In the genomic region with DNA sequence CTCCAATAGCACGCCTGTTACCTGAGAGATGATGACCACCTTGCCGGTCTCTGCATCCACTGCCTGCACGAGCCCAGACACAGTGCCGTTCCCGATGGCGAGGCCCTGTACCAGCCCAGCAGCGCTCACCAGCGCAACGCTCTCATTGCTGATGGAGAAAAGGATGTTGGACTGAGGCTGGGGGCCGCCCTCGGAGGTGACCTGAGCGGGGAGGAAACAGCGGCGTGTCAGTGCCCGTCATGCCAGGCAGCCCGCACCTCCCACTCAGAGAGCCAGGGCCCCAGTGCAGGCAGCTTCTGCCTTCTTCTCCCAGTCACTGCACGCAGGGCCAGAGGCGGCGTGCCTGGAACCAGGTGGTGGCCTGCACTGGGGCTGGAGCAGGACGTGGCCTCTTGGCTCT, we compare ENCODE assay signal across 14 cellular contexts.
DNase-seq lines count a peak whose midpoint lies in the region; ATAC-seq, FAIRE-seq and TF ChIP-seq lines count a peak whose summit lies in the region.
"Had no signal": no experiment of that assay in that cellular context is flagged by ENCODE, and none has a peak within 500 bp of the region (broad histone marks: within the 10 kb centered on the region; RNA-seq: fewer than 3 reads in every experiment).

No MANE protein-coding gene starts in this region.

- no peak for DNase-seq in HepG2 (ENCODE audit: low spot score)
- DNase-seq in right lobe of liver: no peak
- no peak for DNase-seq in astrocyte (ENCODE audit: low read depth)
- DNase-seq in neuronal stem cell (ENCODE audit: low spot score): no peak
- DNase-seq in NCI-H1417 (lab: John Stamatoyannopoulos, UW): no peak
- no peak for DNase-seq in NCI-H1436 treated with DMSO at 0.1 percent for 48 hours (lab: John Stamatoyannopoulos, UW)
- DNase-seq in caudate nucleus (lab: John Stamatoyannopoulos, UW): no peak
- DNase-seq: BE2C; Caco-2; CD8-positive, alpha-beta memory T cell; IMR-90 had no signal

- H3K27ac Mint-ChIP-seq in astrocyte (ENCODE audit: unreplicated experiment): no peak overlapping the region

- FAIRE-seq in HepG2 (lab: Jason Lieb, UNC) (no peak), astrocyte (lab: Jason Lieb, UNC) (no peak)
- FAIRE-seq: A204.1, H54 had no signal

- no peak for TF ChIP-seq EP300 in HepG2 (IDR thresholded peaks at IDR 0.05; ENCODE audit: low read depth in 2 of 2, low read length in 2 of 2)
- TF ChIP-seq EP300 in HepG2 (CRISPR knock-in tag; IDR thresholded peaks at IDR 0.05; ENCODE audit: borderline replicate concordance): no peak

- H3K27me3 ChIP-seq in HepG2 (ENCODE audit: control insufficient read depth in 1 of 2, insufficient read depth in 2 of 2, low read length in 2 of 2) (no peaks in the 10 kb centered on the region), right lobe of liver (no peaks in the 10 kb centered on the region), astrocyte (ENCODE audit: insufficient read depth, low read length) (no peaks in the 10 kb centered on the region), neuronal stem cell (ENCODE audit: control insufficient read depth in 3 of 3, insufficient read depth in 3 of 3, low read depth in 1 of 3, low read length in 3 of 3) (no peaks in the 10 kb centered on the region)
- H3K27me3 ChIP-seq: BE2C had no signal

- H3K4me1 ChIP-seq in HepG2 (ENCODE audit: insufficient read depth, low read length): no peaks in the 10 kb centered on the region
- H3K4me1 ChIP-seq in right lobe of liver: no peaks in the 10 kb centered on the region
- H3K4me1 ChIP-seq in astrocyte (ENCODE audit: insufficient read depth, low read length): no peaks in the 10 kb centered on the region
- H3K4me1 ChIP-seq in neuronal stem cell (ENCODE audit: control insufficient read depth in 2 of 2, insufficient read depth in 1 of 2, low read depth in 1 of 2, low read length in 2 of 2): peaks cover 0 to 2% of the 10 kb centered on the region in 2 donors
- H3K4me1 ChIP-seq: BE2C, Caco-2 had no signal

- H4K91ac ChIP-seq in neuronal stem cell (ENCODE audit: low read depth, low read length, poor library complexity): no peak overlapping the region

- H3K27ac ChIP-seq in HepG2 (ENCODE audit: extremely low read length, insufficient read depth, low read length) (no peak overlapping the region), right lobe of liver (no peak overlapping the region), astrocyte (ENCODE audit: low read depth, low read length) (no peak overlapping the region), neuronal stem cell (replicated peaks; ENCODE audit: low read length) (no peak overlapping the region), caudate nucleus (ENCODE audit: low read depth, low read length) (no peak overlapping the region)

- POLR2A ChIA-PET in HepG2 (lab: Yijun Ruan, JAX): no interaction called here

- H3K9ac ChIP-seq in HepG2 (ENCODE audit: insufficient read depth, low read depth, low read length) (no peak overlapping the region), astrocyte (ENCODE audit: low read length) (no peak overlapping the region), neuronal stem cell (ENCODE audit: low read depth, low read length, poor library complexity) (no peak overlapping the region)

- no peak overlapping the region for H2BK120ac ChIP-seq in neuronal stem cell (ENCODE audit: low read depth, low read length)

- no TSS peak for BruUV-seq in HepG2 (replicated peaks; lab: Mats Ljungman, UMichigan)

- H3K4me1 Mint-ChIP-seq in astrocyte (ENCODE audit: low read depth, unreplicated experiment): peaks cover 4% of the 10 kb centered on the region

- peaks cover 36% of the 10 kb centered on the region for H3K27me3 Mint-ChIP-seq in astrocyte (ENCODE audit: low read depth, unreplicated experiment)
- H3K27me3 Mint-ChIP-seq: CD8-positive, alpha-beta memory T cell had no signal

- H3K79me2 ChIP-seq in HepG2 (ENCODE audit: insufficient read depth, low read length) (no peaks in the 10 kb centered on the region), astrocyte (ENCODE audit: insufficient read depth, low read length) (no peaks in the 10 kb centered on the region)

- no peak overlapping the region for H2AK5ac ChIP-seq in neuronal stem cell (ENCODE audit: low read depth, low read length)

- H3K9me3 ChIP-seq in HepG2 (ENCODE audit: low read length) (no peaks in the 10 kb centered on the region), right lobe of liver (no peaks in the 10 kb centered on the region), astrocyte (ENCODE audit: insufficient read depth, low read depth, low read length) (no peaks in the 10 kb centered on the region), neuronal stem cell (replicated peaks in 1 of 2; ENCODE audit: control insufficient read depth in 2 of 2, insufficient read depth in 1 of 2, low read depth in 1 of 2, low read length in 2 of 2) (peaks cover 0 to 8% of the 10 kb centered on the region in 2 donors)
- H3K9me3 ChIP-seq: BE2C, Caco-2 had no signal

- intact Hi-C loops in HepG2 (cut with micrococcal nuclease; ENCODE audit: unreplicated experiment): no loop called here
- intact Hi-C loops in right lobe of liver (cut with DNase I): no loop called here

- 99% methylated on average over 16 of the region's 20 CpGs for WGBS in HepG2 (ENCODE audit: low lambda C conversion rate)
- 90% methylated on average over 6 of the region's 20 CpGs for WGBS in right lobe of liver (ENCODE audit: insufficient coverage, low coverage, low lambda C conversion rate, missing lambda C conversion rate)
- WGBS in neuronal stem cell (ENCODE audit: extremely low coverage in 2 of 2, insufficient read length in 2 of 2, insufficient replicate concordance in 1 of 2), 2 donors: no CpG with 5 or more reads among the region's 20 CpGs

- H4K20me1 ChIP-seq in HepG2 (ENCODE audit: insufficient read depth, low read length) (no peaks in the 10 kb centered on the region), astrocyte (ENCODE audit: insufficient read depth, low read length) (no peaks in the 10 kb centered on the region)

- H3K4ac ChIP-seq in neuronal stem cell (ENCODE audit: low read length): no peak overlapping the region

- no peak overlapping the region for H3K4me3 ChIP-seq in HepG2 (replicated peaks in 1 of 3; ENCODE audit: insufficient read depth in 1 of 3, low read depth in 2 of 3, low read length in 3 of 3)
- no peak overlapping the region for H3K4me3 ChIP-seq in right lobe of liver
- H3K4me3 ChIP-seq in astrocyte (ENCODE audit: insufficient read depth, low read depth, low read length): no peak overlapping the region
- no peak overlapping the region for H3K4me3 ChIP-seq in neuronal stem cell (ENCODE audit: low read length in 2 of 2)

- TF ChIP-seq POLR2A in HepG2 (IDR thresholded peaks at IDR 0.05; ENCODE audit: insufficient read depth in 1 of 2, low read depth in 2 of 2, low read length in 2 of 2): no peak
- TF ChIP-seq POLR2A in right lobe of liver (IDR thresholded peaks at IDR 0.05): no peak

- no peak overlapping the region for H3K4me2 ChIP-seq in HepG2 (ENCODE audit: low read depth, low read length)
- H3K4me2 ChIP-seq in astrocyte (ENCODE audit: low read length): no peak overlapping the region
- H3K4me2 ChIP-seq in neuronal stem cell (ENCODE audit: insufficient read depth, low read length, poor library complexity, severe bottlenecking): no peak overlapping the region

- peaks cover 5% of the 10 kb centered on the region for H3K9me3 Mint-ChIP-seq in astrocyte (ENCODE audit: unreplicated experiment)
- H3K9me3 Mint-ChIP-seq: CD8-positive, alpha-beta memory T cell had no signal

- no peak for TF ChIP-seq RAD21 in HepG2 (CRISPR knock-in tag; IDR thresholded peaks at IDR 0.05)

- H3K18ac ChIP-seq in neuronal stem cell (ENCODE audit: low read length): no peak overlapping the region

- H3K23ac ChIP-seq in neuronal stem cell (ENCODE audit: low read depth, low read length, poor library complexity): peak overlapping the region; percentile 2

- H3K36me3 ChIP-seq in HepG2 (replicated peaks in 1 of 2; ENCODE audit: control insufficient read depth in 1 of 2, insufficient read depth in 2 of 2, low read length in 2 of 2): peaks cover 21 to 75% of the 10 kb centered on the region in 2 experiments
- H3K36me3 ChIP-seq in right lobe of liver: peaks cover 0 to 27% (median 12%) of the 10 kb centered on the region in 4 donors
- no peaks in the 10 kb centered on the region for H3K36me3 ChIP-seq in astrocyte (ENCODE audit: insufficient read depth, low read length)
- peaks cover 47 to 97% of the 10 kb centered on the region in 2 donors for H3K36me3 ChIP-seq in neuronal stem cell (replicated peaks in 1 of 2; ENCODE audit: control insufficient read depth in 2 of 2, insufficient read depth in 2 of 2, low read length in 2 of 2)

- peaks cover 2% of the 10 kb centered on the region for H3K36me3 Mint-ChIP-seq in astrocyte (ENCODE audit: low read depth, unreplicated experiment)

- peaks cover 3% of the 10 kb centered on the region for H3K79me1 ChIP-seq in neuronal stem cell (ENCODE audit: low read depth, low read length)

- H4K8ac ChIP-seq in neuronal stem cell (ENCODE audit: low read depth, low read length): no peak overlapping the region

- ATAC-seq in HepG2 (no peak), right lobe of liver (no peak)
- ATAC-seq: HCT116 had no signal

- CTCF ChIA-PET in HepG2 (lab: Yijun Ruan, JAX; ENCODE audit: low intra/inter-chr PET ratio, low total read pairs): no interaction called here

- no peak overlapping the region for H3K14ac ChIP-seq in neuronal stem cell (ENCODE audit: low read length)

- TF ChIP-seq CTCF in HepG2 (CRISPR knock-in tag; IDR thresholded peaks at IDR 0.05) (no peak), right lobe of liver (IDR thresholded peaks at IDR 0.05) (no peak), astrocyte (IDR thresholded peaks at IDR 0.05; ENCODE audit: insufficient read depth, low read depth, low read length) (no peak)

- no peak overlapping the region for H2BK15ac ChIP-seq in neuronal stem cell (ENCODE audit: low read length)

- H2BK5ac ChIP-seq in neuronal stem cell (ENCODE audit: low read length): no peak overlapping the region

- peak overlapping the region; percentile 45 for H3K4me3 Mint-ChIP-seq in astrocyte (ENCODE audit: unreplicated experiment)
- H3K4me3 Mint-ChIP-seq: CD8-positive, alpha-beta memory T cell had no signal

- in situ Hi-C loops in HepG2 (cut with HindIII; ENCODE audit: extremely low pct_ligation_motif_present, low pct_unique_long_range_greater_than_20kb): no loop called here

- no peak overlapping the region for H2AFZ ChIP-seq in HepG2 (ENCODE audit: low read length)
- H2AFZ ChIP-seq in astrocyte (ENCODE audit: low read depth, low read length): no peak overlapping the region
- no peak overlapping the region for H2AFZ ChIP-seq in neuronal stem cell (ENCODE audit: low read length)

- H2BK12ac ChIP-seq in neuronal stem cell (ENCODE audit: low read length): no peak overlapping the region

TF ChIP-seq in HepG2, 621 proteins besides CTCF, POLR2A, EP300 and RAD21 (continues in another document):
- TF ChIP-seq ATF1 (CRISPR knock-in tag; IDR thresholded peaks at IDR 0.05): no peak
- no peak for TF ChIP-seq YY1 (IDR thresholded peaks at IDR 0.05; ENCODE audit: insufficient read depth, insufficient replicate concordance, low read depth, low read length)
- TF ChIP-seq AGO2 (optimal IDR thresholded peaks at IDR 0.05; ENCODE audit: low read depth, low read length): peak; percentile 28
- TF ChIP-seq NCOA1 (CRISPR knock-in tag; IDR thresholded peaks at IDR 0.05): no peak
- TF ChIP-seq ZNF3 (CRISPR knock-in tag; IDR thresholded peaks at IDR 0.05): no peak
